16 cellular contexts compared by ENCODE assay signal in genomic region chr7:46558482-46559193, GRCh38.
DNase-seq lines count a peak whose midpoint lies in the region; ATAC-seq and TF ChIP-seq lines count a peak whose summit lies in the region.
"Had no signal": no experiment of that assay in that cellular context is flagged by ENCODE, and none has a peak within 500 bp of the region (broad histone marks: within the 10 kb centered on the region; RNA-seq: fewer than 3 reads in every experiment).

No MANE protein-coding gene starts in this region.

- no peaks in the 10 kb centered on the region for H3K27me3 Mint-ChIP-seq in mesothelial cell of epicardium (ENCODE audit: low read depth)
- H3K27me3 Mint-ChIP-seq in T-helper 17 cell: no peaks in the 10 kb centered on the region
- H3K27me3 Mint-ChIP-seq: activated naive CD8-positive, alpha-beta T cell treated with anti-CD3 and anti-CD28 coated beads, Interleukin-2, amount 50 U/mL, for 24 hours; progenitor cell of endocrine pancreas had no signal

- H3K4me3 ChIP-seq in PC-3 (ENCODE audit: low read length) (no peak overlapping the region), dorsolateral prefrontal cortex (no peak overlapping the region)

- CTCF ChIA-PET in PC-3 (lab: Charles Lee): no interaction called here

- in situ Hi-C loops in Caki2 (cut with HindIII; ENCODE audit: low pct_unique_long_range_greater_than_20kb, low sequenced_read_pairs): no loop called here

- intact Hi-C loops in PC-3 (cut with micrococcal nuclease) (no loop called here), dorsolateral prefrontal cortex (cut with DNase I) (no loop called here)

- no peaks in the 10 kb centered on the region for H4K20me1 ChIP-seq in PC-3 (ENCODE audit: low read length)

- no peak for TF ChIP-seq CTCF in PC-3 (conservative IDR thresholded peaks at IDR 0.05; ENCODE audit: low read depth, low read length)
- TF ChIP-seq CTCF in mesothelial cell of epicardium (IDR thresholded peaks at IDR 0.05; ENCODE audit: unreplicated experiment): no peak
- TF ChIP-seq CTCF in dorsolateral prefrontal cortex (IDR thresholded peaks at IDR 0.05 in 54 of 56, conservative IDR thresholded peaks at IDR 0.05 in 2 of 56; ENCODE audit: low read depth in 1 of 56, partially characterized antibody in 56 of 56): no peak

- H3K4me1 ChIP-seq in PC-3 (ENCODE audit: insufficient read depth, low read length): peaks cover 9% of the 10 kb centered on the region

- no peaks in the 10 kb centered on the region for H3K79me2 ChIP-seq in PC-3 (ENCODE audit: low read length)

- H3K36me3 ChIP-seq in PC-3 (ENCODE audit: low read depth, low read length): no peaks in the 10 kb centered on the region

- H3K9me3 ChIP-seq in PC-3 (ENCODE audit: low read length) (no peaks in the 10 kb centered on the region), T-helper 17 cell (ENCODE audit: control insufficient read depth, low read length, poor library complexity, severe bottlenecking) (no peaks in the 10 kb centered on the region)

- H3K36me3 Mint-ChIP-seq in mesothelial cell of epicardium (peaks cover 43% of the 10 kb centered on the region), T-helper 17 cell (ENCODE audit: low read depth) (no peaks in the 10 kb centered on the region)
- H3K36me3 Mint-ChIP-seq: WTC11 had no signal

- H3K9me2 ChIP-seq in PC-3 (replicated peaks; ENCODE audit: low read length): no peaks in the 10 kb centered on the region

- no peak overlapping the region for H3K4me3 Mint-ChIP-seq in mesothelial cell of epicardium
- H3K4me3 Mint-ChIP-seq in T-helper 17 cell: no peak overlapping the region
- H3K4me3 Mint-ChIP-seq: activated naive CD8-positive, alpha-beta T cell treated with anti-CD3 and anti-CD28 coated beads, Interleukin-2, amount 50 U/mL, for 24 hours; WTC11 had no signal

- H3K9ac ChIP-seq in PC-3 (ENCODE audit: low read length): no peak overlapping the region

- ATAC-seq in PC-3 (peak; percentile 42), T-helper 17 cell (no peak), HG03045 (IDR thresholded peaks at IDR 0.05; ENCODE audit: unreplicated experiment) (no peak)
- ATAC-seq: activated naive CD8-positive, alpha-beta T cell treated with anti-CD3 and anti-CD28 coated beads, Interleukin-2, amount 50 U/mL, for 24 hours; WTC11 had no signal

- H3K27me3 ChIP-seq in PC-3 (ENCODE audit: low read length) (no peaks in the 10 kb centered on the region), dorsolateral prefrontal cortex (no peaks in the 10 kb centered on the region)

- H3K27ac Mint-ChIP-seq in mesothelial cell of epicardium (peak overlapping the region; percentile 99), T-helper 17 cell (no peak overlapping the region)
- H3K27ac Mint-ChIP-seq: activated naive CD8-positive, alpha-beta T cell treated with anti-CD3 and anti-CD28 coated beads, Interleukin-2, amount 50 U/mL, for 24 hours; progenitor cell of endocrine pancreas; WTC11 had no signal

- 0 out of 2 replicates have a peak overlapping the region, but pooled peaks have one; percentile 29 for H3K4me2 ChIP-seq in PC-3 (ENCODE audit: low read length)

- peaks cover 40% of the 10 kb centered on the region for H3K4me1 Mint-ChIP-seq in mesothelial cell of epicardium
- no peaks in the 10 kb centered on the region for H3K4me1 Mint-ChIP-seq in T-helper 17 cell
- H3K4me1 Mint-ChIP-seq: activated naive CD8-positive, alpha-beta T cell treated with anti-CD3 and anti-CD28 coated beads, Interleukin-2, amount 50 U/mL, for 24 hours; WTC11 had no signal

- no TSS peak for BruUV-seq in PC-3 (replicated peaks; lab: Mats Ljungman, UMichigan)

- no peaks in the 10 kb centered on the region for H3F3A ChIP-seq in PC-3 (ENCODE audit: low read length, unreplicated experiment)

- no peak overlapping the region for H2AFZ ChIP-seq in PC-3 (ENCODE audit: low read length)

- H3K9me3 Mint-ChIP-seq in mesothelial cell of epicardium: peaks cover 33% of the 10 kb centered on the region

- peak; percentile 91 for DNase-seq in Caki2 (ENCODE audit: low read depth)
- peak; percentile 35 for DNase-seq in PC-3
- DNase-seq in epithelial cell of prostate (ENCODE audit: low read depth, low spot score): no peak
- DNase-seq in mesothelial cell of epicardium (ENCODE audit: low spot score in 2 of 2, unreplicated experiment in 2 of 2): no peak
- no peak for DNase-seq in NCI-H2227 (lab: John Stamatoyannopoulos, UW; ENCODE audit: unreplicated experiment)
- DNase-seq in dorsolateral prefrontal cortex: no peak
- DNase-seq in T-helper 17 cell: no peak
- DNase-seq: activated CD8-positive, alpha-beta memory T cell treated with anti-CD3 and anti-CD28 coated beads, Interleukin-2, amount 50 U/mL, for 48 hours; activated naive CD8-positive, alpha-beta T cell treated with anti-CD3 and anti-CD28 coated beads, Interleukin-2, amount 50 U/mL, for 24 hours; effector CD4-positive, alpha-beta T cell; midbrain; Right ventricle myocardium superior; stimulated activated naive CD4-positive, alpha-beta T cell treated with Interleukin-2 at 50 U/mL for 16 hours had no signal

- 0 out of 2 replicates have a peak overlapping the region, but pooled peaks have one; percentile 25 for H3K27ac ChIP-seq in PC-3 (ENCODE audit: low read length)
- H3K27ac ChIP-seq in epithelial cell of prostate: peak overlapping the region; percentile 51
- no peak overlapping the region for H3K27ac ChIP-seq in dorsolateral prefrontal cortex

- POLR2A ChIA-PET in PC-3 (lab: Charles Lee; ENCODE audit: unreplicated experiment): no interaction called here

Comparison
In these comparisons a context has a peak if more than half of its experiments do, and no peak if none do; other contexts are left out.
1. DNase-seq: peak in Caki2 (single experiment) and PC-3 (single experiment); none in epithelial cell of prostate (single experiment), mesothelial cell of epicardium (0 of 2), NCI-H2227 (single experiment), dorsolateral prefrontal cortex (0 of 10) and T-helper 17 cell (0 of 3).
2. H3K27ac ChIP-seq: peak in PC-3 (single experiment) and epithelial cell of prostate (single experiment); none in dorsolateral prefrontal cortex (0 of 59).